In genomic region chr5:8473827-8474568, GRCh38 we compare ENCODE assay signal across 20 cellular contexts.
DNase-seq lines count a peak whose midpoint lies in the region; ATAC-seq and TF ChIP-seq lines count a peak whose summit lies in the region.
"Had no signal": no experiment of that assay in that cellular context is flagged by ENCODE, and none has a peak within 500 bp of the region (broad histone marks: within the 10 kb centered on the region; RNA-seq: fewer than 3 reads in every experiment).

No MANE protein-coding gene starts in this region.

- H3K4me2 ChIP-seq in H9 (ENCODE audit: insufficient read depth, insufficient read length, low read length) (no peak overlapping the region), Karpas-422 (ENCODE audit: low read depth, low read length, poor library complexity, severe bottlenecking) (no peak overlapping the region)

- no peak overlapping the region for H4K8ac ChIP-seq in H9 (replicated peaks; ENCODE audit: insufficient read length, low read depth, low read length)

- peaks cover 22 to 35% of the 10 kb centered on the region in 2 experiments for H3K9me3 Mint-ChIP-seq in H9
- H3K9me3 Mint-ChIP-seq in CD8-positive, alpha-beta memory T cell: peaks cover 8 to 21% (median 12%) of the 10 kb centered on the region in 5 donors

- no peak overlapping the region for H3K4ac ChIP-seq in H9 (ENCODE audit: low read depth, low read length)

- H3K56ac ChIP-seq in H9 (ENCODE audit: insufficient read length, low read depth, low read length): no peak overlapping the region

- no peak overlapping the region; a peak in 1 of 7 replicates for H3K27ac Mint-ChIP-seq in H9
- H3K27ac Mint-ChIP-seq in CD8-positive, alpha-beta memory T cell: no peak overlapping the region

- H3K9ac ChIP-seq in H9 (ENCODE audit: extremely low read depth, insufficient read length, low read length) (no peak overlapping the region), Karpas-422 (ENCODE audit: low read length) (no peak overlapping the region)

- peaks cover 9 to 13% of the 10 kb centered on the region in 2 experiments for H3K4me1 Mint-ChIP-seq in H9
- H3K4me1 Mint-ChIP-seq in CD8-positive, alpha-beta memory T cell: no peaks in the 10 kb centered on the region

- no peaks in the 10 kb centered on the region for H3K36me3 ChIP-seq in CD8-positive, alpha-beta memory T cell (ENCODE audit: insufficient read depth, low read length)
- H3K36me3 ChIP-seq in Karpas-422 (ENCODE audit: insufficient read depth, low read length): no peaks in the 10 kb centered on the region

- no peak overlapping the region for H2BK12ac ChIP-seq in H9 (ENCODE audit: insufficient read length, low read depth, low read length)

- H3K9me2 ChIP-seq in Karpas-422 (replicated peaks; ENCODE audit: insufficient read depth, low read length): no peaks in the 10 kb centered on the region

- no peak overlapping the region for H3K27ac ChIP-seq in H9 (ENCODE audit: insufficient read length, low read depth, low read length)
- H3K27ac ChIP-seq in CD8-positive, alpha-beta memory T cell (ENCODE audit: low read depth, low read length): no peak overlapping the region
- no peak overlapping the region for H3K27ac ChIP-seq in Karpas-422 (ENCODE audit: low read length)
- H3K27ac ChIP-seq: RWPE1 had no signal

- no CpG with 5 or more reads among the region's 6 CpGs for WGBS in H9 (ENCODE audit: extremely low coverage, insufficient read length, low lambda C conversion rate)

- ATAC-seq in HG02763 (IDR thresholded peaks at IDR 0.05; ENCODE audit: unreplicated experiment) (no peak), HG03442 (IDR thresholded peaks at IDR 0.05; ENCODE audit: unreplicated experiment) (no peak)
- ATAC-seq: left ventricle myocardium superior had no signal

- H2BK5ac ChIP-seq in H9 (ENCODE audit: insufficient read length, low read length): no peak overlapping the region

- H3K4me3 ChIP-seq in AG09309 (ENCODE audit: control insufficient read depth, low read depth, low read length): no peak overlapping the region
- no peak overlapping the region for H3K4me3 ChIP-seq in choroid plexus epithelial cell (ENCODE audit: low read depth, low read length)
- H3K4me3 ChIP-seq in CD8-positive, alpha-beta memory T cell (ENCODE audit: low read length): no peak overlapping the region
- no peak overlapping the region for H3K4me3 ChIP-seq in Karpas-422 (ENCODE audit: low read length)

- H3K4me1 ChIP-seq in H9 (ENCODE audit: insufficient read depth, low read length) (no peaks in the 10 kb centered on the region), Karpas-422 (ENCODE audit: low read length) (no peaks in the 10 kb centered on the region)
- no peaks in the 10 kb centered on the region for H3K4me1 ChIP-seq in CD8-positive, alpha-beta memory T cell (ENCODE audit: insufficient read depth, low read length)

- H3K23me2 ChIP-seq in H9 (ENCODE audit: insufficient read length, low read depth, low read length, poor library complexity, severe bottlenecking): no peaks in the 10 kb centered on the region

- peaks cover 15 to 30% (median 19%) of the 10 kb centered on the region in 3 experiments for H3K36me3 Mint-ChIP-seq in H9 (ENCODE audit: insufficient read depth in 1 of 3, low read depth in 3 of 3)
- no peaks in the 10 kb centered on the region for H3K36me3 Mint-ChIP-seq in CD8-positive, alpha-beta memory T cell

- no peaks in the 10 kb centered on the region for H3K79me1 ChIP-seq in H9 (ENCODE audit: insufficient read depth, low read depth, low read length, poor library complexity, severe bottlenecking)

- CTCF ChIA-PET in CD8-positive, alpha-beta memory T cell (lab: Charles Lee): no interaction called here

- TF ChIP-seq CTCF in AG09309 (IDR thresholded peaks at IDR 0.05; ENCODE audit: control insufficient read depth, insufficient read depth, low read depth, low read length, missing control alignments): peak; percentile 23
- TF ChIP-seq CTCF in H9 (conservative IDR thresholded peaks at IDR 0.05): peak; percentile 74
- peak; percentile 24 for TF ChIP-seq CTCF in choroid plexus epithelial cell (conservative IDR thresholded peaks at IDR 0.05; ENCODE audit: low read depth, low read length)

- no peak overlapping the region for H3K18ac ChIP-seq in H9 (ENCODE audit: insufficient read length, low read depth, low read length)

- H2BK15ac ChIP-seq in H9 (ENCODE audit: low read depth, low read length): no peak overlapping the region

- H3K27me3 ChIP-seq in H9 (ENCODE audit: insufficient read depth, low read length) (no peaks in the 10 kb centered on the region), Karpas-422 (ENCODE audit: low read length) (no peaks in the 10 kb centered on the region)
- H3K27me3 ChIP-seq in CD8-positive, alpha-beta memory T cell (ENCODE audit: insufficient read depth, low read length, poor library complexity, severe bottlenecking): no peaks in the 10 kb centered on the region

- peaks cover 21% of the 10 kb centered on the region for H3K9me3 ChIP-seq in H9 (ENCODE audit: control insufficient read depth, low read depth, low read length)
- H3K9me3 ChIP-seq in CD8-positive, alpha-beta memory T cell (ENCODE audit: low read length): no peaks in the 10 kb centered on the region
- H3K9me3 ChIP-seq in Karpas-422 (ENCODE audit: low read length): peaks cover 32% of the 10 kb centered on the region

- DNase-seq in AG09309 (ENCODE audit: low read depth) (no peak), H9 (peak; percentile 59), choroid plexus epithelial cell (ENCODE audit: low read depth) (no peak), iPS-NIHi11 (ENCODE audit: low spot score) (peak; percentile 24), Karpas-422 (no peak)
- no peak for DNase-seq in CD8-positive, alpha-beta memory T cell
- DNase-seq: activated CD4-positive, alpha-beta T cell treated with anti-CD3 and anti-CD28 coated beads, Interleukin-2, amount 50 U/mL, for 1 hour; activated gamma-delta T cell treated with Interleukin-2 at 50 U/mL for 16 hours; amniotic stem cell; central memory CD4-positive, alpha-beta T cell; COR-L47; effector CD4-positive, alpha-beta T cell; left ventricle myocardium superior; NCI-H1417; NCI-H2171 treated with DMSO at 0.1 percent for 48 hours; stimulated activated CD4-positive, alpha-beta T cell treated with anti-CD3 and anti-CD28 coated beads, Interleukin-4, amount 100 ng/mL, for 1 hour; SW 1271 had no signal

- no peaks in the 10 kb centered on the region for H3K79me2 ChIP-seq in H9 (ENCODE audit: insufficient read depth, low read length)
- no peaks in the 10 kb centered on the region for H3K79me2 ChIP-seq in Karpas-422 (ENCODE audit: low read length)

- H3K4me3 Mint-ChIP-seq in H9: no peak overlapping the region
- H3K4me3 Mint-ChIP-seq in CD8-positive, alpha-beta memory T cell: peak overlapping the region in 1 of 7 donors; percentile 8

- H4K91ac ChIP-seq in H9 (ENCODE audit: insufficient read length, low read depth, low read length): no peak overlapping the region

- H3K23ac ChIP-seq in H9 (ENCODE audit: insufficient read length, low read depth, low read length): no peak overlapping the region

- no peak overlapping the region for H2AK5ac ChIP-seq in H9 (ENCODE audit: insufficient read length, low read length)

- H3K14ac ChIP-seq in H9 (ENCODE audit: insufficient read depth, low read length): no peak overlapping the region

- no peaks in the 10 kb centered on the region for H4K20me1 ChIP-seq in H9 (ENCODE audit: control insufficient read depth, insufficient read depth, insufficient read length)
- no peaks in the 10 kb centered on the region for H4K20me1 ChIP-seq in Karpas-422 (ENCODE audit: insufficient read depth, low read depth, low read length)

- H2BK20ac ChIP-seq in H9 (ENCODE audit: low read depth, low read length, poor library complexity, severe bottlenecking): no peak overlapping the region

- H4K5ac ChIP-seq in H9 (ENCODE audit: insufficient read length, low read depth, low read length): no peak overlapping the region

- POLR2A ChIA-PET in CD8-positive, alpha-beta memory T cell (lab: Charles Lee): no interaction called here

- H2AFZ ChIP-seq in H9 (ENCODE audit: low read length): no peak overlapping the region
- no peak overlapping the region for H2AFZ ChIP-seq in Karpas-422 (ENCODE audit: low read length)

- no peak overlapping the region for H3T11ph ChIP-seq in H9 (ENCODE audit: low read length)

- H2BK120ac ChIP-seq in H9 (ENCODE audit: low read depth, low read length, poor library complexity, severe bottlenecking): no peak overlapping the region

- no peaks in the 10 kb centered on the region; the same call in 1 of the 2 replicates for H3K27me3 Mint-ChIP-seq in H9 (ENCODE audit: low read depth)
- H3K27me3 Mint-ChIP-seq in CD8-positive, alpha-beta memory T cell: no peaks in the 10 kb centered on the region

Comparison
In these comparisons a context has a peak if more than half of its experiments do, and no peak if none do; other contexts are left out.
1. DNase-seq: peak in H9 (single experiment) and iPS-NIHi11 (single experiment); none in AG09309 (single experiment), choroid plexus epithelial cell (single experiment), CD8-positive, alpha-beta memory T cell (0 of 5) and Karpas-422 (single experiment).
2. CTCF ChIP-seq: peak in every context shown above with its lines; median percentile 74 in H9; 24 in choroid plexus epithelial cell; 23 in AG09309.